In the genomic region with DNA sequence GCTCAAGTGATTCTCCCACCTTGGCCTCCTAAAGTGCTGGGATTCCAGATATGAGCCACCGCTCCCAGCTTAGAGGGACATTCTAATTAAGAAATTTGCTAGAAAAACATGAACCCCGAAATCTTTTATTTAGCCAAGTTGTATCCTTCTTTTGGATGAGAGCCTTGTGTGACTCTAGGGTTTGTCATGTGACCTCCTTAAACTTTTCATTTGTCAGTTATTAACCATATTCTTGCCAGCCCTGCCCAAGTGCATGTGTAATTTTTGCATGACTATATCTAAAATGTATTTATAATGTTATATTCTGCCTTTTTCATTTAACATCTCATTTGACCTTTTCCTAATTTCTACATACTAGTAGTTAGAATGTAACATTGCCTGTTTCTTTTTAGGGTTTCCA, we compare ENCODE assay signal across 16 cellular contexts. TPM values are rescaled to one million over a fixed set of nuclear protein-coding genes. Genes with fewer than 3 reads are reported as not detected.
DNase-seq lines count a peak whose midpoint lies in the region; TF ChIP-seq lines count a peak whose summit lies in the region.
"Had no signal": no experiment of that assay in that cellular context is flagged by ENCODE, and none has a peak within 500 bp of the region (broad histone marks: within the 10 kb centered on the region; RNA-seq: fewer than 3 reads in every experiment).

No MANE protein-coding gene starts in this region.

- H3K27me3 ChIP-seq in ACC112 (ENCODE audit: insufficient read depth, low read length): no peaks in the 10 kb centered on the region

- TF ChIP-seq POLR2A in lower leg skin (IDR thresholded peaks at IDR 0.05): no peak

- H2AFZ ChIP-seq in ACC112 (ENCODE audit: low read length, unreplicated experiment): no peak overlapping the region

- H3K4me1 ChIP-seq in ACC112 (ENCODE audit: control insufficient read depth, insufficient read depth, low read length, unreplicated experiment): peaks cover 26% of the 10 kb centered on the region

- peaks cover 50% of the 10 kb centered on the region for H3K4me1 Mint-ChIP-seq in Calu3 (ENCODE audit: low read depth, unreplicated experiment)
- peaks cover 39% of the 10 kb centered on the region for H3K4me1 Mint-ChIP-seq in activated CD4-positive, alpha-beta memory T cell treated with anti-CD3 and anti-CD28 coated beads for 36 hours (ENCODE audit: low read depth)
- H3K4me1 Mint-ChIP-seq in glutamatergic neuron (ENCODE audit: low read depth, unreplicated experiment): peaks cover 4% of the 10 kb centered on the region

- peaks cover 77% of the 10 kb centered on the region for H3K36me3 Mint-ChIP-seq in Calu3 (ENCODE audit: insufficient read depth, unreplicated experiment)
- H3K36me3 Mint-ChIP-seq in activated CD4-positive, alpha-beta memory T cell treated with anti-CD3 and anti-CD28 coated beads for 36 hours: peaks cover 29% of the 10 kb centered on the region
- no peaks in the 10 kb centered on the region for H3K36me3 Mint-ChIP-seq in glutamatergic neuron (ENCODE audit: unreplicated experiment)

- peak overlapping the region; percentile 64 for H3K27ac ChIP-seq in ACC112 (ENCODE audit: low read depth, low read length)
- H3K27ac ChIP-seq: RWPE1 had no signal

- intact Hi-C loops in Calu3 (cut with micrococcal nuclease; ENCODE audit: unreplicated experiment) (loop anchor here (5.0 to 10.0 kb wide), 2 partner anchors 82 to 175 kb away; partner anchors contain the start of gene LAMB3), lower leg skin (cut with DNase I; ENCODE audit: low total_unique reads) (no loop called here)
- intact Hi-C loops in activated CD4-positive, alpha-beta memory T cell treated with anti-CD3 and anti-CD28 coated beads for 36 hours (cut with micrococcal nuclease): loop anchor here (5.0 kb wide), 1 partner anchor 262 kb away; no protein-coding TSS in a partner anchor

- DNase-seq in Calu3: no peak
- no peak for DNase-seq in activated CD4-positive, alpha-beta memory T cell treated with anti-CD3 and anti-CD28 coated beads for 36 hours
- DNase-seq in glutamatergic neuron: no peak
- no peak for DNase-seq in lower leg skin (ENCODE audit: low spot score in 2 of 2)
- DNase-seq in ecto neural progenitor cell (ENCODE audit: low spot score): no peak
- DNase-seq in DMS 273 (lab: John Stamatoyannopoulos, UW; ENCODE audit: unreplicated experiment): no peak
- DNase-seq in activated gamma-delta T cell (lab: John Stamatoyannopoulos, UW): no peak
- DNase-seq: activated gamma-delta T cell treated with Interleukin-2 at 50 U/mL for 16 hours, cortex of kidney, foreskin melanocyte, NCI-H1092, NCI-H446 treated with DMSO at 0.1 percent for 48 hours, nucleus accumbens had no signal

- no peaks in the 10 kb centered on the region for H3K9me3 Mint-ChIP-seq in Calu3 (ENCODE audit: low read depth, unreplicated experiment)
- H3K9me3 Mint-ChIP-seq in activated CD4-positive, alpha-beta memory T cell treated with anti-CD3 and anti-CD28 coated beads for 36 hours: no peaks in the 10 kb centered on the region
- H3K9me3 Mint-ChIP-seq in glutamatergic neuron (ENCODE audit: unreplicated experiment): no peaks in the 10 kb centered on the region

- H3K4me3 ChIP-seq in ACC112 (ENCODE audit: low read depth, low read length) (peak overlapping the region; percentile 52), lower leg skin (ENCODE audit: low read depth, poor library complexity, severe bottlenecking) (no peak overlapping the region)

- H3K27me3 Mint-ChIP-seq in Calu3 (ENCODE audit: unreplicated experiment) (no peaks in the 10 kb centered on the region), glutamatergic neuron (ENCODE audit: unreplicated experiment) (no peaks in the 10 kb centered on the region)
- no peaks in the 10 kb centered on the region for H3K27me3 Mint-ChIP-seq in activated CD4-positive, alpha-beta memory T cell treated with anti-CD3 and anti-CD28 coated beads for 36 hours

- TF ChIP-seq CTCF in Calu3 (IDR thresholded peaks at IDR 0.05; ENCODE audit: unreplicated experiment): no peak
- TF ChIP-seq CTCF in glutamatergic neuron (IDR thresholded peaks at IDR 0.05; ENCODE audit: partially characterized antibody, unreplicated experiment): no peak
- TF ChIP-seq CTCF in lower leg skin (IDR thresholded peaks at IDR 0.05): no peak

- H3K4me3 Mint-ChIP-seq in Calu3 (ENCODE audit: low read depth, unreplicated experiment) (peak overlapping the region; percentile 82), glutamatergic neuron (ENCODE audit: unreplicated experiment) (peak overlapping the region; percentile 71)
- H3K4me3 Mint-ChIP-seq in activated CD4-positive, alpha-beta memory T cell treated with anti-CD3 and anti-CD28 coated beads for 36 hours: peak overlapping the region; percentile 93
- H3K4me3 Mint-ChIP-seq: CD14-positive monocyte had no signal

- BruUV-seq in Calu3 (replicated peaks; lab: Mats Ljungman, UMichigan): no TSS peak

- POLR2A ChIA-PET in activated CD4-positive, alpha-beta memory T cell treated with anti-CD3 and anti-CD28 coated beads for 36 hours (lab: Charles Lee): no interaction called here

- 68 to 84% methylated on average over 2 of the region's 2 CpGs for WGBS in lower leg skin, 2 donors

- peaks cover 29% of the 10 kb centered on the region for H3K36me3 ChIP-seq in ACC112 (ENCODE audit: insufficient read depth, low read length)

- CTCF ChIA-PET in Calu3 (lab: Charles Lee): interaction anchor here (0.7 to 0.8 kb wide), 2 partner anchors 80 to 906 kb away, joined by 3 to 6 read pairs; no protein-coding TSS in a partner anchor
- CTCF ChIA-PET in activated CD4-positive, alpha-beta memory T cell treated with anti-CD3 and anti-CD28 coated beads for 36 hours (lab: Charles Lee): interaction anchor here (1.0 to 1.6 kb wide), 3 partner anchors 17 to 264 kb away, joined by 3 to 4 read pairs (median 3); no protein-coding TSS in a partner anchor

- peaks cover 19% of the 10 kb centered on the region for H3K79me2 ChIP-seq in ACC112 (ENCODE audit: control insufficient read depth, insufficient read depth, low read length, unreplicated experiment)

- H3K27ac Mint-ChIP-seq in Calu3 (ENCODE audit: unreplicated experiment): no peak overlapping the region
- H3K27ac Mint-ChIP-seq in activated CD4-positive, alpha-beta memory T cell treated with anti-CD3 and anti-CD28 coated beads for 36 hours: no peak overlapping the region
- no peak overlapping the region for H3K27ac Mint-ChIP-seq in glutamatergic neuron (ENCODE audit: unreplicated experiment)

RNA-seq across cellular contexts. Expression of gene UTP25, which starts 1.9 kb away (rescaled TPM):
- total RNA-seq in Calu3 (2022) (18.6 and 19.1 TPM in 2 replicates), glutamatergic neuron (ENCODE audit: unreplicated experiment) (4.6 TPM), lower leg skin (10 to 100 TPM in 3 of 4 donors, 1 to 10 TPM in 1; 9.9 to 12.9 (median 11.1) TPM)
- total RNA-seq in activated CD4-positive, alpha-beta memory T cell treated with anti-CD3 and anti-CD28 coated beads for 36 hours: 1 to 10 TPM; 6.6 to 7.1 TPM

RNA-seq across cellular contexts. Expression of gene IRF6, which starts 23.8 kb away (rescaled TPM):
- total RNA-seq in Calu3 (2022): 44.1 and 51.2 TPM in 2 replicates
- under 1 TPM; 0.07 to 0.31 TPM for total RNA-seq in activated CD4-positive, alpha-beta memory T cell treated with anti-CD3 and anti-CD28 coated beads for 36 hours
- 0.47 TPM for total RNA-seq in glutamatergic neuron (ENCODE audit: unreplicated experiment)
- total RNA-seq in lower leg skin: 100 to 1,000 TPM; 166 to 198 (median 176) TPM

RNA-seq across cellular contexts. Expression of gene C1orf74, which starts 45.4 kb away (rescaled TPM):
- 4.9 and 5.1 TPM in 2 replicates for total RNA-seq in Calu3 (2022)
- total RNA-seq in activated CD4-positive, alpha-beta memory T cell treated with anti-CD3 and anti-CD28 coated beads for 36 hours: 1 to 10 TPM; 3.5 to 3.9 TPM
- total RNA-seq in glutamatergic neuron (ENCODE audit: unreplicated experiment): 2.3 TPM
- 1 to 10 TPM; 2.3 to 3.7 (median 2.8) TPM for total RNA-seq in lower leg skin

Comparison
In these comparisons a context has a peak if more than half of its experiments do, and no peak if none do; other contexts are left out.
1. RNA of gene IRF6, which starts 23.8 kb away (total RNA-seq): 166 to 198 TPM in lower leg skin and 44.1 to 51.2 TPM in Calu3; 0.47 TPM in glutamatergic neuron (single experiment) and 0.07 to 0.31 TPM in activated CD4-positive, alpha-beta memory T cell treated with anti-CD3 and anti-CD28 coated beads for 36 hours; every median in the first group is over 10 times any median in the second.
2. Peak in every context shown above with its lines, with median percentiles within 50 percentile points of each other: H3K4me3 Mint-ChIP-seq.